ENCODE assay signal across 9 cellular contexts in the genomic region with DNA sequence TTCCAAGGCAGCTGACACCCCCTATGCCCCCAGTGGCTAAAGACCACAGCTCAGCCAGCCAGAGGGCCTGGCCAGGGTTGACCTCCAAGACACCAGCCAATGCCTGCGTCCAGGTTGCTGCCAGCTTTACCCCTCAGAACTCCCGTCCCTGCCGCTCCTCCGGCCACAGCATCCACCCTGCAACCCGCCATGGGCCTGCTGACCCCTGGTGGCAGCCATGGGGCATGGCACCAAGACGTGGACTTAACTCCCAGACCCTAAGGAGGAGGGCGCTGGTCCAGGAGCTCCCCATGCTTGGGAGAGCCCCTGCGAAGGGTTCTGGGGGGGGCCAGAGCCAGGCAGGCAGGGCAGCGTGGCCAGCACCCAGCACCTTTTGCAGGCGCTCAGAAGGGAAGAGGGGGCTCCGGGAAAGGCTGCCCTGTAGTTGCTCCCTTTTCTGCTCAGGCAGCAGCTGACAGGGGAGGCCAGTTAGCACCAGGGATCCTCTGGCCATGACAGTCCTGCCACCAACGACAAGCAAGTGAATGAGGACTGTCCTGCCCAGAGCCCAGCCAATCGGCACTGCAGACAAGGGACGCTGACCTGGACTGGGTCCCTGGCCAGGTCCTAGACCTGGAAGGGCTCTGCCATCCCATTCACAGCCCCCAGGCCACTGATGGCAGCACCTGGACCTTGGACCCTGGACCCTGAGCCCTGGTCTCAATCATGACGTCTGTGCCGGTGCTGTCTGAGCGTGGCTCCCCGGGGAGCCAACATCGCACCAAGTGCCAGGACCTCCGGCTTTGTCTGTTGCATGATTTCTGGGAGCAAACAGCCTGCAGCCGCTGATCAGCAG.
A peak's percentile ranks its signal among the peaks of the same experiment; 100 is the strongest.
DNase-seq lines count a peak whose midpoint lies in the region; ATAC-seq and TF ChIP-seq lines count a peak whose summit lies in the region.
"Had no signal": no experiment of that assay in that cellular context is flagged by ENCODE, and none has a peak within 500 bp of the region (broad histone marks: within the 10 kb centered on the region; RNA-seq: fewer than 3 reads in every experiment).

No MANE protein-coding gene starts in this region.

- peaks cover 12 to 20% of the 10 kb centered on the region in 2 donors for H3K27me3 Mint-ChIP-seq in CD4-positive, alpha-beta memory T cell
- no peaks in the 10 kb centered on the region; the same call in 1 of the 2 replicates for H3K27me3 Mint-ChIP-seq in WTC11 (ENCODE audit: low read depth)

- H3K79me2 ChIP-seq in mammary epithelial cell (ENCODE audit: insufficient read depth, low read length): no peaks in the 10 kb centered on the region

- BruUV-seq in mammary epithelial cell (replicated peaks; lab: Mats Ljungman, UMichigan): no TSS peak

- intact Hi-C loops in CD4-positive, alpha-beta memory T cell (cut with micrococcal nuclease): loop anchor here (2.0 kb wide), 1 partner anchor 1093 kb away; no protein-coding TSS in a partner anchor
- intact Hi-C loops in mammary epithelial cell (cut with micrococcal nuclease): loop anchor here (1.0 to 5.0 kb wide), 7 partner anchors 105 to 1835 kb away; no protein-coding TSS in a partner anchor

- no peaks in the 10 kb centered on the region for H3K36me3 ChIP-seq in CD4-positive, alpha-beta memory T cell (ENCODE audit: insufficient read depth, low read length)
- H3K36me3 ChIP-seq in mammary epithelial cell (ENCODE audit: insufficient read depth, low read length): no peaks in the 10 kb centered on the region

- H4K20me1 ChIP-seq in mammary epithelial cell (ENCODE audit: insufficient read depth, low read length): no peaks in the 10 kb centered on the region

- WGBS in mammary epithelial cell (ENCODE audit: low coverage, missing lambda C conversion rate): 23% methylated on average over 13 of the region's 21 CpGs

- peaks cover 0 to 8% (median 1%) of the 10 kb centered on the region in 4 donors for H3K4me1 Mint-ChIP-seq in CD4-positive, alpha-beta memory T cell
- peaks cover 21% of the 10 kb centered on the region for H3K4me1 Mint-ChIP-seq in WTC11
- H3K4me1 Mint-ChIP-seq: IgD-negative memory B cell had no signal

- no peak overlapping the region for H3K27ac Mint-ChIP-seq in CD4-positive, alpha-beta memory T cell
- no peak overlapping the region for H3K27ac Mint-ChIP-seq in WTC11
- H3K27ac Mint-ChIP-seq: IgD-negative memory B cell had no signal

- no peak overlapping the region for H3K4me3 Mint-ChIP-seq in CD4-positive, alpha-beta memory T cell
- no peak overlapping the region for H3K4me3 Mint-ChIP-seq in WTC11
- H3K4me3 Mint-ChIP-seq: IgD-negative memory B cell had no signal

- ATAC-seq in GM21515 (IDR thresholded peaks at IDR 0.05; ENCODE audit: unreplicated experiment): peak; percentile 76
- ATAC-seq in WTC11: peak; percentile 96
- no peak for ATAC-seq in HG03045 (IDR thresholded peaks at IDR 0.05; ENCODE audit: unreplicated experiment)

- H3K4me1 ChIP-seq in CD4-positive, alpha-beta memory T cell (ENCODE audit: insufficient read depth, low read length): no peaks in the 10 kb centered on the region
- H3K4me1 ChIP-seq in mammary epithelial cell (ENCODE audit: insufficient read depth, low read length): peaks cover 3% of the 10 kb centered on the region

- dilution Hi-C loops in mammary epithelial cell (cut with HindIII; ENCODE audit: low sequenced_read_pairs): no loop called here

- H3K27me3 ChIP-seq in CD4-positive, alpha-beta memory T cell (ENCODE audit: insufficient read depth, low read length): no peaks in the 10 kb centered on the region
- no peaks in the 10 kb centered on the region for H3K27me3 ChIP-seq in mammary epithelial cell (ENCODE audit: insufficient read depth, low read length)

- no peak overlapping the region for H3K27ac ChIP-seq in CD4-positive, alpha-beta memory T cell (ENCODE audit: low read depth, low read length)
- H3K27ac ChIP-seq in mammary epithelial cell (ENCODE audit: insufficient read depth, low read depth, low read length): no peak overlapping the region

- no peaks in the 10 kb centered on the region for H3K9me3 ChIP-seq in CD4-positive, alpha-beta memory T cell (ENCODE audit: control insufficient read depth in 1 of 2, low read length in 2 of 2)
- H3K9me3 ChIP-seq in mammary epithelial cell (replicated peaks; ENCODE audit: insufficient read depth, low read length): no peaks in the 10 kb centered on the region

- no peak overlapping the region for H3K4me3 ChIP-seq in CD4-positive, alpha-beta memory T cell (ENCODE audit: low read length in 2 of 2)
- H3K4me3 ChIP-seq in mammary epithelial cell (replicated peaks in 1 of 3; ENCODE audit: insufficient read depth in 1 of 3, low read depth in 2 of 3, low read length in 3 of 3): no peak overlapping the region

- POLR2A ChIA-PET in CD4-positive, alpha-beta memory T cell (lab: Charles Lee; ENCODE audit: partially characterized antibody): interaction anchor here (0.8 kb wide), 1 partner anchor 78 kb away, joined by 3 read pairs; no protein-coding TSS in a partner anchor
- POLR2A ChIA-PET in WTC11 (lab: Charles Lee): interaction anchor here (0.6 kb wide), 1 partner anchor 107 kb away, joined by 3 read pairs; no protein-coding TSS in a partner anchor

- H3K36me3 Mint-ChIP-seq in CD4-positive, alpha-beta memory T cell: no peaks in the 10 kb centered on the region
- peaks cover 6% of the 10 kb centered on the region for H3K36me3 Mint-ChIP-seq in WTC11
- H3K36me3 Mint-ChIP-seq: IgD-negative memory B cell had no signal

- in situ Hi-C loops in mammary epithelial cell (cut with MboI; ENCODE audit: low sequenced_read_pairs in 2 of 2): loop anchor here (5.0 to 25.0 kb wide), 2 partner anchors 109 to 1084 kb away; a partner anchor contains a TSS

- no peaks in the 10 kb centered on the region for H3K9me3 Mint-ChIP-seq in CD4-positive, alpha-beta memory T cell
- H3K9me3 Mint-ChIP-seq in WTC11: peaks cover 7% of the 10 kb centered on the region
- H3K9me3 Mint-ChIP-seq: IgD-negative memory B cell had no signal

- no peak overlapping the region for H2AFZ ChIP-seq in mammary epithelial cell (ENCODE audit: low read depth, low read length)

- no peak overlapping the region for H3K4me2 ChIP-seq in mammary epithelial cell (ENCODE audit: insufficient read depth, low read depth, low read length)

- peak; percentile 38 to 48 (median 43) for DNase-seq in CD4-positive, alpha-beta memory T cell
- DNase-seq in NCI-H1930 (lab: John Stamatoyannopoulos, UW) (peak; percentile 24 to 55), WTC11 (ENCODE audit: low spot score) (peak; percentile 86), mammary epithelial cell (peak; percentile 47), kidney glomerular epithelial cell (lab: John Stamatoyannopoulos, UW) (peak; percentile 11)
- peak; percentile 63 to 71 for DNase-seq in stimulated activated CD4-positive, alpha-beta T cell treated with anti-CD3 and anti-CD28 coated beads, Interleukin-2, amount 100 ng/mL, for 24 hours

- TF ChIP-seq CTCF in WTC11 (IDR thresholded peaks at IDR 0.05) (peak; percentile 95), mammary epithelial cell (conservative IDR thresholded peaks at IDR 0.05 in 1 of 2, IDR thresholded peaks at IDR 0.05 in 1 of 2; ENCODE audit: extremely low read depth in 1 of 2, insufficient read depth in 1 of 2, low read depth in 1 of 2, low read length in 2 of 2) (peak; percentile 88 to 99)

- no peak overlapping the region for H3K9ac ChIP-seq in mammary epithelial cell (ENCODE audit: insufficient read depth, low read length)

- CTCF ChIA-PET in CD4-positive, alpha-beta memory T cell (lab: Charles Lee; ENCODE audit: partially characterized antibody): interaction anchor here (0.8 to 3.8 kb wide), 14 partner anchors 18 to 1834 kb away, joined by 3 to 35 read pairs (median 3); no protein-coding TSS in a partner anchor
- CTCF ChIA-PET in WTC11 (lab: Charles Lee): interaction anchor here (0.5 to 3.1 kb wide), 71 partner anchors 9 to 1890 kb away, joined by 3 to 56 read pairs (median 5); a partner anchor contains a TSS
- CTCF ChIA-PET in mammary epithelial cell (lab: Charles Lee; ENCODE audit: low non-redundant PET): interaction anchor here (0.6 to 1.2 kb wide), 6 partner anchors 42 to 1090 kb away, joined by 3 to 9 read pairs (median 4); no protein-coding TSS in a partner anchor

TF ChIP-seq in WTC11, 78 proteins besides CTCF, POLR2A, EP300 and RAD21:
- TF ChIP-seq FOXP1 (CRISPR knock-in tag; IDR thresholded peaks at IDR 0.05; ENCODE audit: borderline replicate concordance) (peak; percentile 25; the same call in 1 of the 2 replicates), NFATC4 (CRISPR knock-in tag; IDR thresholded peaks at IDR 0.05) (no peak), NR3C1 (CRISPR knock-in tag; conservative IDR thresholded peaks at IDR 0.05; ENCODE audit: low read depth) (no peak), NR1H2 (CRISPR knock-in tag; IDR thresholded peaks at IDR 0.05) (no peak), MXD4 (CRISPR knock-in tag; IDR thresholded peaks at IDR 0.05; ENCODE audit: borderline replicate concordance) (no peak), ZNF317 (CRISPR knock-in tag; IDR thresholded peaks at IDR 0.05; ENCODE audit: borderline replicate concordance, low read depth) (no peak)
- TF ChIP-seq, protein P1, sequence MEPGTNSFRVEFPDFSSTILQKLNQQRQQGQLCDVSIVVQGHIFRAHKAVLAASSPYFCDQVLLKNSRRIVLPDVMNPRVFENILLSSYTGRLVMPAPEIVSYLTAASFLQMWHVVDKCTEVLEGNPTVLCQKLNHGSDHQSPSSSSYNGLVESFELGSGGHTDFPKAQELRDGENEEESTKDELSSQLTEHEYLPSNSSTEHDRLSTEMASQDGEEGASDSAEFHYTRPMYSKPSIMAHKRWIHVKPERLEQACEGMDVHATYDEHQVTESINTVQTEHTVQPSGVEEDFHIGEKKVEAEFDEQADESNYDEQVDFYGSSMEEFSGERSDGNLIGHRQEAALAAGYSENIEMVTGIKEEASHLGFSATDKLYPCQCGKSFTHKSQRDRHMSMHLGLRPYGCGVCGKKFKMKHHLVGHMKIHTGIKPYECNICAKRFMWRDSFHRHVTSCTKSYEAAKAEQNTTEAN (CRISPR knock-in tag; IDR thresholded peaks at IDR 0.05): no peak
TF ChIP-seq in WTC11: peak in this region for 1.

Comparison
In these comparisons a context has a peak if more than half of its experiments do, and no peak if none do; other contexts are left out.
1. DNase-seq: peak in every context shown above with its lines; median percentile 86 in WTC11; 67 in stimulated activated CD4-positive, alpha-beta T cell treated with anti-CD3 and anti-CD28 coated beads, Interleukin-2, amount 100 ng/mL, for 24 hours; 47 in mammary epithelial cell; 43 in CD4-positive, alpha-beta memory T cell; 40 in NCI-H1930; 11 in kidney glomerular epithelial cell.